ENCODE assay signal across 21 cellular contexts in the genomic region with DNA sequence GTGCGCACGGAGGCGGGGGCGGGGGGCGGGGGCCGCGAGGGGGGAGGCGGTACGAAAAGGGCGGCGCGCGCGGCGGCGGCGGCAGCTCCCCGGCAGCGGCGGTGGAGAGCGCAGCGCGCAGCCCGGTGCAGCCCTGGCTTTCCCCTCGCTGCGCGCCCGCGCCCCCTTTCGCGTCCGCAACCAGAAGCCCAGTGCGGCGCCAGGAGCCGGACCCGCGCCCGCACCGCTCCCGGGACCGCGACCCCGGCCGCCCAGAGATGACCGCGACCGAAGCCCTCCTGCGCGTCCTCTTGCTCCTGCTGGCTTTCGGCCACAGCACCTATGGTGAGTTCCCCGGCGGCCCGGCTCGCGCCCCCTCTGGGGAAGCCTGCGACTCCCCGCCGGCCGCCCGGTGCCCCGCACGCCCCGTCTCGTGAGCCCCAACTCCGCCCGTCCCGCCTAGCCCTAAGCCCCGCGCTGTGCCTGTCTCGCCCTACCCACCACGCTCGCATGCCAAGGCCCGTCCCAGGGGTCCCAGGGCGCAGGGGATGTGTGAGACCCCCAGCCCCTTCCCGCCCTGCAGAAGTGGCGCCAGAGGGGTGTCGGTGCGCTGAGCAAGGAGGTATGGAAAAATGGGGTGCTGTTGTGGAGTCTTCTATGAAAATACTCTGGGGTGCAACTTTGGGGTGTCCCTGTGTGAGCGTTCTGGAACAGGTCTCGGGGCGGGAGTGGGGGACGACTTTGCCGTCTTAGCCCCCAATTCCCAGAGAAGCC. TPM values are rescaled to one million over a fixed set of nuclear protein-coding genes. Genes with fewer than 3 reads are reported as not detected.
A peak's percentile ranks its signal among the peaks of the same experiment; 100 is the strongest.
DNase-seq lines count a peak whose midpoint lies in the region; ATAC-seq and TF ChIP-seq lines count a peak whose summit lies in the region.
"Had no signal": no experiment of that assay in that cellular context is flagged by ENCODE, and none has a peak within 500 bp of the region (broad histone marks: within the 10 kb centered on the region; RNA-seq: fewer than 3 reads in every experiment).

DLK1 (plus strand) TSS at position 81 of the 753 bp plus-strand sequence; CDS start at position 258, 177 bp downstream.

- TF ChIP-seq EP300 in gastroesophageal sphincter (IDR thresholded peaks at IDR 0.05): no peak

- H3K4me1 ChIP-seq in ES-I3 (ENCODE audit: insufficient read depth, low read length): peaks cover 4% of the 10 kb centered on the region; the same call in 1 of the 2 replicates
- H3K4me1 ChIP-seq in hepatocyte (ENCODE audit: insufficient read depth): peaks cover 20% of the 10 kb centered on the region
- H3K4me1 ChIP-seq in neural progenitor cell: peaks cover 70% of the 10 kb centered on the region
- no peaks in the 10 kb centered on the region for H3K4me1 ChIP-seq in gastroesophageal sphincter

- peaks cover 3% of the 10 kb centered on the region for H3K9me3 Mint-ChIP-seq in neural progenitor cell
- H3K9me3 Mint-ChIP-seq: activated naive CD4-positive, alpha-beta T cell treated with anti-CD3 and anti-CD28 coated beads, Interleukin-2, amount 10 ng/mL, durations not matched to agents 7 days and 5 days; natural killer cell had no signal

- DNase-seq in NCI-H69 (lab: John Stamatoyannopoulos, UW): peak; percentile 68
- DNase-seq in hepatocyte (ENCODE audit: low spot score): peak; percentile 50
- DNase-seq in neural progenitor cell (ENCODE audit: low spot score): peak; percentile 76
- DNase-seq in ureter (ENCODE audit: low spot score): no peak
- no peak for DNase-seq in NCI-H1105 (lab: John Stamatoyannopoulos, UW)
- DNase-seq: activated CD4-positive, alpha-beta T cell treated with anti-CD3 and anti-CD28 coated beads, Interleukin-2, amount 50 U/mL, for 1 hour; activated naive CD4-positive, alpha-beta T cell treated with anti-CD3 and anti-CD28 coated beads, Interleukin-2, amount 10 ng/mL, durations not matched to agents 7 days and 5 days; brain microvascular endothelial cell; effector CD8-positive, alpha-beta T cell; natural killer cell; NCI-H2081 treated with DMSO at 0.1 percent for 48 hours; NCI-H774; PC-9; stimulated activated CD4-positive, alpha-beta T cell treated with anti-CD3 and anti-CD28 coated beads, Interleukin-2, amount 100 ng/mL, for 24 hours had no signal

- H3K36me3 Mint-ChIP-seq in neural progenitor cell: no peaks in the 10 kb centered on the region
- H3K36me3 Mint-ChIP-seq: activated naive CD4-positive, alpha-beta T cell treated with anti-CD3 and anti-CD28 coated beads, Interleukin-2, amount 10 ng/mL, durations not matched to agents 7 days and 5 days; natural killer cell had no signal

- H3K79me2 ChIP-seq in hepatocyte: peaks cover 32% of the 10 kb centered on the region
- peaks cover 59% of the 10 kb centered on the region for H3K79me2 ChIP-seq in neural progenitor cell (ENCODE audit: low read depth)

- 14% methylated on average over 37 of the region's 83 CpGs for WGBS in hepatocyte (ENCODE audit: low lambda C conversion rate, missing lambda C conversion rate)
- 2% methylated on average over 23 of the region's 83 CpGs; no CpG with 5 or more reads in 1 of the 2 donors for WGBS in gastroesophageal sphincter (ENCODE audit: low coverage in 1 of 2), 2 donors

- TF ChIP-seq POLR2A in gastroesophageal sphincter (IDR thresholded peaks at IDR 0.05): no peak

- H3K9me3 ChIP-seq in ES-I3 (ENCODE audit: control insufficient read depth, insufficient read depth, low read length) (no peaks in the 10 kb centered on the region), hepatocyte (ENCODE audit: low read depth) (no peaks in the 10 kb centered on the region), neural progenitor cell (ENCODE audit: low read depth) (no peaks in the 10 kb centered on the region), gastroesophageal sphincter (peaks cover 0 to 5% (median 0%) of the 10 kb centered on the region in 3 donors)

- H3K27me3 ChIP-seq in hepatocyte (peaks cover 33% of the 10 kb centered on the region), neural progenitor cell (peaks cover 18% of the 10 kb centered on the region), gastroesophageal sphincter (peaks cover 94% of the 10 kb centered on the region)

- H3K27ac Mint-ChIP-seq in neural progenitor cell: peak within 1 kb of the TSS; percentile 0
- H3K27ac Mint-ChIP-seq: activated naive CD4-positive, alpha-beta T cell treated with anti-CD3 and anti-CD28 coated beads, Interleukin-2, amount 10 ng/mL, durations not matched to agents 7 days and 5 days; natural killer cell had no signal

- no peaks in the 10 kb centered on the region for H3K36me3 ChIP-seq in ES-I3 (ENCODE audit: insufficient read depth, low read length)
- H3K36me3 ChIP-seq in hepatocyte (replicated peaks; ENCODE audit: insufficient read depth, low read depth): no peaks in the 10 kb centered on the region
- no peaks in the 10 kb centered on the region for H3K36me3 ChIP-seq in neural progenitor cell
- no peaks in the 10 kb centered on the region for H3K36me3 ChIP-seq in gastroesophageal sphincter
- H3K36me3 ChIP-seq: brain microvascular endothelial cell had no signal

- H3K27ac ChIP-seq in hepatocyte (peak within 1 kb of the TSS; percentile 74), neural progenitor cell (no peak within 1 kb of the TSS), gastroesophageal sphincter (no peak within 1 kb of the TSS)
- H3K27ac ChIP-seq: brain microvascular endothelial cell, PC-9, SK-N-MC had no signal

- H3K27me3 Mint-ChIP-seq in neural progenitor cell (ENCODE audit: insufficient read depth, low read depth): peaks cover 42% of the 10 kb centered on the region

- no peaks in the 10 kb centered on the region for H4K20me1 ChIP-seq in hepatocyte (ENCODE audit: insufficient read depth, poor library complexity, severe bottlenecking)
- peaks cover 44% of the 10 kb centered on the region for H4K20me1 ChIP-seq in neural progenitor cell (ENCODE audit: low read depth)

- ATAC-seq in HG03139 (IDR thresholded peaks at IDR 0.05; ENCODE audit: unreplicated experiment): no peak
- no peak for ATAC-seq in gastroesophageal sphincter
- ATAC-seq: natural killer cell, right cardiac atrium had no signal

- TF ChIP-seq CTCF in hepatocyte (IDR thresholded peaks at IDR 0.05; ENCODE audit: poor library complexity): no peak
- no peak for TF ChIP-seq CTCF in neural progenitor cell (IDR thresholded peaks at IDR 0.05)
- TF ChIP-seq CTCF in gastroesophageal sphincter (IDR thresholded peaks at IDR 0.05): no peak

- H3K4me2 ChIP-seq in hepatocyte (peak within 1 kb of the TSS; percentile 79), neural progenitor cell (peak within 1 kb of the TSS; percentile 93)
- H3K4me2 ChIP-seq: PC-9 had no signal

- peaks cover 51% of the 10 kb centered on the region for H3F3A ChIP-seq in neural progenitor cell (ENCODE audit: low read depth)

- H3K4me3 Mint-ChIP-seq in neural progenitor cell: peak within 1 kb of the TSS; percentile 85
- H3K4me3 Mint-ChIP-seq: activated naive CD4-positive, alpha-beta T cell treated with anti-CD3 and anti-CD28 coated beads, Interleukin-2, amount 10 ng/mL, durations not matched to agents 7 days and 5 days; natural killer cell had no signal

- H3K9ac ChIP-seq in ES-I3 (ENCODE audit: low read depth, low read length) (peak within 1 kb of the TSS; percentile 41; the same call in 1 of the 2 replicates), neural progenitor cell (peak within 1 kb of the TSS; percentile 65)

- H2AFZ ChIP-seq in hepatocyte (no peak within 1 kb of the TSS), neural progenitor cell (replicated peaks) (no peak within 1 kb of the TSS)
- H2AFZ ChIP-seq: PC-9 had no signal

- H3K9me2 ChIP-seq in hepatocyte (replicated peaks; ENCODE audit: insufficient read depth): no peaks in the 10 kb centered on the region

- H3K4me3 ChIP-seq in hepatocyte: peak within 1 kb of the TSS; percentile 49
- H3K4me3 ChIP-seq in neural progenitor cell: peak within 1 kb of the TSS; percentile 97
- no peak within 1 kb of the TSS for H3K4me3 ChIP-seq in gastroesophageal sphincter
- H3K4me3 ChIP-seq: lung, PC-9, SK-N-MC had no signal

- peaks cover 63% of the 10 kb centered on the region for H3K4me1 Mint-ChIP-seq in neural progenitor cell
- H3K4me1 Mint-ChIP-seq: activated naive CD4-positive, alpha-beta T cell treated with anti-CD3 and anti-CD28 coated beads, Interleukin-2, amount 10 ng/mL, durations not matched to agents 7 days and 5 days; natural killer cell had no signal

RNA-seq across cellular contexts. Expression of gene DLK1, which starts in this region (rescaled TPM):
- 1,033 and 1,378 TPM in 2 replicates for total RNA-seq in hepatocyte
- polyA plus RNA-seq in hepatocyte: 3,299 and 3,695 TPM in 2 replicates
- total RNA-seq in neural progenitor cell (ENCODE audit: low replicate concordance): 312 and 1,018 TPM in 2 replicates
- 0.39 TPM for total RNA-seq in ureter
- total RNA-seq in gastroesophageal sphincter: not detected
- total RNA-seq: H4, natural killer cell, PC-9, right cardiac atrium had no signal

Comparison
In these comparisons a context has a peak if more than half of its experiments do, and no peak if none do; other contexts are left out.
1. RNA of gene DLK1 (total RNA-seq): 1,033 to 1,378 TPM in hepatocyte and 312 to 1,018 TPM in neural progenitor cell; 0.39 TPM in ureter (single experiment) and not detected in gastroesophageal sphincter; every median in the first group is over 100 times any median in the second.
2. DNase-seq: peak in NCI-H69 (single experiment), hepatocyte (single experiment) and neural progenitor cell (single experiment); none in ureter (single experiment) and NCI-H1105 (single experiment).
3. H3K4me3 ChIP-seq: peak in hepatocyte (single experiment) and neural progenitor cell (single experiment); none in gastroesophageal sphincter (0 of 2).